1 cellular context compared by ENCODE assay signal in genomic region chr20:61891916-61892649, GRCh38.
TF ChIP-seq lines count a peak whose summit lies in the region.

No MANE protein-coding gene starts in this region.

TF ChIP-seq in K562, 482 proteins besides CTCF, POLR2A, EP300 and RAD21 (continued from another document):
- TF ChIP-seq, protein P1, sequence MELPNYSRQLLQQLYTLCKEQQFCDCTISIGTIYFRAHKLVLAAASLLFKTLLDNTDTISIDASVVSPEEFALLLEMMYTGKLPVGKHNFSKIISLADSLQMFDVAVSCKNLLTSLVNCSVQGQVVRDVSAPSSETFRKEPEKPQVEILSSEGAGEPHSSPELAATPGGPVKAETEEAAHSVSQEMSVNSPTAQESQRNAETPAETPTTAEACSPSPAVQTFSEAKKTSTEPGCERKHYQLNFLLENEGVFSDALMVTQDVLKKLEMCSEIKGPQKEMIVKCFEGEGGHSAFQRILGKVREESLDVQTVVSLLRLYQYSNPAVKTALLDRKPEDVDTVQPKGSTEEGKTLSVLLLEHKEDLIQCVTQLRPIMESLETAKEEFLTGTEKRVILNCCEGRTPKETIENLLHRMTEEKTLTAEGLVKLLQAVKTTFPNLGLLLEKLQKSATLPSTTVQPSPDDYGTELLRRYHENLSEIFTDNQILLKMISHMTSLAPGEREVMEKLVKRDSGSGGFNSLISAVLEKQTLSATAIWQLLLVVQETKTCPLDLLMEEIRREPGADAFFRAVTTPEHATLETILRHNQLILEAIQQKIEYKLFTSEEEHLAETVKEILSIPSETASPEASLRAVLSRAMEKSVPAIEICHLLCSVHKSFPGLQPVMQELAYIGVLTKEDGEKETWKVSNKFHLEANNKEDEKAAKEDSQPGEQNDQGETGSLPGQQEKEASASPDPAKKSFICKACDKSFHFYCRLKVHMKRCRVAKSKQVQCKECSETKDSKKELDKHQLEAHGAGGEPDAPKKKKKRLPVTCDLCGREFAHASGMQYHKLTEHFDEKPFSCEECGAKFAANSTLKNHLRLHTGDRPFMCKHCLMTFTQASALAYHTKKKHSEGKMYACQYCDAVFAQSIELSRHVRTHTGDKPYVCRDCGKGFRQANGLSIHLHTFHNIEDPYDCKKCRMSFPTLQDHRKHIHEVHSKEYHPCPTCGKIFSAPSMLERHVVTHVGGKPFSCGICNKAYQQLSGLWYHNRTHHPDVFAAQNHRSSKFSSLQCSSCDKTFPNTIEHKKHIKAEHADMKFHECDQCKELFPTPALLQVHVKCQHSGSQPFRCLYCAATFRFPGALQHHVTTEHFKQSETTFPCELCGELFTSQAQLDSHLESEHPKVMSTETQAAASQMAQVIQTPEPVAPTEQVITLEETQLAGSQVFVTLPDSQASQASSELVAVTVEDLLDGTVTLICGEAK (IDR thresholded peaks at IDR 0.05) = peak; percentile 91
- TF ChIP-seq, protein P1 (CRISPR knock-in tag; IDR thresholded peaks at IDR 0.05) = peak; percentile 84
- TF ChIP-seq, protein P2, sequence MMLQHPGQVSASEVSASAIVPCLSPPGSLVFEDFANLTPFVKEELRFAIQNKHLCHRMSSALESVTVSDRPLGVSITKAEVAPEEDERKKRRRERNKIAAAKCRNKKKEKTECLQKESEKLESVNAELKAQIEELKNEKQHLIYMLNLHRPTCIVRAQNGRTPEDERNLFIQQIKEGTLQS (IDR thresholded peaks at IDR 0.05) = peak; percentile 43
- TF ChIP-seq, protein P2 (CRISPR knock-in tag; conservative IDR thresholded peaks at IDR 0.05) = no peak
- TF ChIP-seq ZEB2 (IDR thresholded peaks at IDR 0.05) (no peak), CHD4 (IDR thresholded peaks at IDR 0.05; ENCODE audit: insufficient read depth, insufficient replicate concordance, low read depth, low read length, poor library complexity, severe bottlenecking) (no peak)
